ENCODE assay signal across 12 cellular contexts in genomic region chr7:45157653-45158401, GRCh38. TPM values are rescaled to one million over a fixed set of nuclear protein-coding genes. Genes with fewer than 3 reads are reported as not detected.
DNase-seq lines count a peak whose midpoint lies in the region; ATAC-seq, FAIRE-seq and TF ChIP-seq lines count a peak whose summit lies in the region.
"Had no signal": no experiment of that assay in that cellular context is flagged by ENCODE, and none has a peak within 500 bp of the region (broad histone marks: within the 10 kb centered on the region; RNA-seq: fewer than 3 reads in every experiment).

Gene RAMP3 (plus strand): TSS chr7:45157791. CDS start chr7:45157829, 38 bp downstream.

- no peak for DNase-seq in CD8-positive, alpha-beta T cell
- DNase-seq in adrenal gland (no peak), RWPE1 (ENCODE audit: low spot score) (no peak), RCC 7860 (ENCODE audit: low spot score) (no peak), NCI-H2171 treated with DMSO at 0.1 percent for 48 hours (lab: John Stamatoyannopoulos, UW) (no peak)
- DNase-seq: activated CD4-positive, alpha-beta T cell treated with anti-CD3 and anti-CD28 coated beads, Interleukin-2, amount 10 ng/mL, durations not matched to agents 7 days and 5 days; NCI-H1694 treated with DMSO at 0.1 percent for 48 hours had no signal

- H3K9ac ChIP-seq in iPS-15b (ENCODE audit: low read depth, low read length), result no peak within 1 kb of the TSS
- H3K9ac ChIP-seq in rectal smooth muscle tissue (ENCODE audit: low read length), result no peak within 1 kb of the TSS

- H3K27me3 Mint-ChIP-seq in CD8-positive, alpha-beta T cell (ENCODE audit: low read depth), result peaks cover 26% of the 10 kb centered on the region

- WGBS in adrenal gland, 4 donors, result 11 to 100% (median 25%) methylated on average over 1 to 56 of the region's 56 CpGs

- CTCF ChIA-PET in CD8-positive, alpha-beta T cell (lab: Charles Lee), result interaction anchor here (0.6 to 8.4 kb wide), 5 partner anchors 14 to 890 kb away, joined by 3 to 53 read pairs (median 3); no protein-coding TSS in a partner anchor
- CTCF ChIA-PET in RWPE1 (lab: Yijun Ruan, JAX), result interaction anchor here (4.0 kb wide), 1 partner anchor 103 kb away, joined by 24 read pairs; no protein-coding TSS in a partner anchor

- H3K36me3 Mint-ChIP-seq in CD8-positive, alpha-beta T cell, result no peaks in the 10 kb centered on the region

- H3K27ac Mint-ChIP-seq in CD8-positive, alpha-beta T cell, result no peak within 1 kb of the TSS
- H3K27ac Mint-ChIP-seq: activated CD4-positive, alpha-beta T cell treated with anti-CD3 and anti-CD28 coated beads, Interleukin-2, amount 10 ng/mL, durations not matched to agents 7 days and 5 days had no signal

- FAIRE-seq in RCC 7860 (lab: Jason Lieb, UNC), result no peak

- POLR2A ChIA-PET in CD8-positive, alpha-beta T cell (lab: Charles Lee), result no interaction called here
- POLR2A ChIA-PET in RWPE1 (lab: Yijun Ruan, JAX; ENCODE audit: low non-redundant PET), result no interaction called here

- no peaks in the 10 kb centered on the region for H3K4me1 ChIP-seq in CD8-positive, alpha-beta T cell (ENCODE audit: insufficient read depth, low read length)
- H3K4me1 ChIP-seq in adrenal gland (replicated peaks in 1 of 2) (no peaks in the 10 kb centered on the region), iPS-15b (ENCODE audit: control insufficient read depth, insufficient read depth, low read length) (no peaks in the 10 kb centered on the region), rectal smooth muscle tissue (ENCODE audit: control insufficient read depth, insufficient read depth, low read length) (no peaks in the 10 kb centered on the region)

- intact Hi-C loops in CD8-positive, alpha-beta T cell (cut with DNase I, micrococcal nuclease), result loop anchor here in 1 of 2 experiments (5.0 kb wide), 1 partner anchor 1929 kb away; no protein-coding TSS in a partner anchor
- intact Hi-C loops in adrenal gland (cut with DNase I), result loop anchor here (10.0 kb wide), 2 partner anchors 497 to 707 kb away; no protein-coding TSS in a partner anchor

- peaks cover 4% of the 10 kb centered on the region for H3K27me3 ChIP-seq in CD8-positive, alpha-beta T cell (ENCODE audit: insufficient read depth, low read length)
- H3K27me3 ChIP-seq in adrenal gland (peaks cover 5% of the 10 kb centered on the region), iPS-15b (ENCODE audit: control insufficient read depth, insufficient read depth, low read length) (peaks cover 28% of the 10 kb centered on the region), rectal smooth muscle tissue (ENCODE audit: control insufficient read depth, insufficient read depth, low read length) (no peaks in the 10 kb centered on the region)

- no peak within 1 kb of the TSS for H3K27ac ChIP-seq in CD8-positive, alpha-beta T cell (ENCODE audit: low read depth, low read length)
- H3K27ac ChIP-seq in adrenal gland, result peak within 1 kb of the TSS in 2 of 5 donors; percentile 21 to 71
- H3K27ac ChIP-seq in rectal smooth muscle tissue (ENCODE audit: low read depth, low read length), result no peak within 1 kb of the TSS
- no peak within 1 kb of the TSS for H3K27ac ChIP-seq in RWPE1

- peaks cover 8% of the 10 kb centered on the region for H3K4me1 Mint-ChIP-seq in CD8-positive, alpha-beta T cell (ENCODE audit: low read depth)

- peak within 1 kb of the TSS; percentile 15 for H3K4me3 Mint-ChIP-seq in CD8-positive, alpha-beta T cell
- H3K4me3 Mint-ChIP-seq: activated CD4-positive, alpha-beta T cell treated with anti-CD3 and anti-CD28 coated beads, Interleukin-2, amount 10 ng/mL, durations not matched to agents 7 days and 5 days had no signal

- ATAC-seq in CD8-positive, alpha-beta T cell, result no peak
- no peak for ATAC-seq in GM18520 (IDR thresholded peaks at IDR 0.05; ENCODE audit: unreplicated experiment)

- H3K36me3 ChIP-seq in CD8-positive, alpha-beta T cell (ENCODE audit: insufficient read depth, low read length), result no peaks in the 10 kb centered on the region
- no peaks in the 10 kb centered on the region for H3K36me3 ChIP-seq in adrenal gland (replicated peaks in 1 of 2)
- no peaks in the 10 kb centered on the region for H3K36me3 ChIP-seq in iPS-15b (ENCODE audit: control insufficient read depth, insufficient read depth, low read length)
- no peaks in the 10 kb centered on the region for H3K36me3 ChIP-seq in rectal smooth muscle tissue (ENCODE audit: control insufficient read depth, insufficient read depth, low read length)

- no peak within 1 kb of the TSS for H3K4me3 ChIP-seq in CD8-positive, alpha-beta T cell (ENCODE audit: low read depth, low read length)
- H3K4me3 ChIP-seq in adrenal gland (peak within 1 kb of the TSS in 1 of 4 donors; percentile 29), iPS-15b (ENCODE audit: low read depth, low read length) (peak within 1 kb of the TSS; percentile 55), rectal smooth muscle tissue (ENCODE audit: low read length) (peak within 1 kb of the TSS; percentile 24)

- no peak for TF ChIP-seq CTCF in CD8-positive, alpha-beta T cell (IDR thresholded peaks at IDR 0.05)
- TF ChIP-seq CTCF in adrenal gland (IDR thresholded peaks at IDR 0.05) (no peak), RWPE1 (conservative IDR thresholded peaks at IDR 0.05; ENCODE audit: low read depth) (no peak)

- no peak for TF ChIP-seq POLR2A in adrenal gland (IDR thresholded peaks at IDR 0.05)

- no peaks in the 10 kb centered on the region for H3K9me3 ChIP-seq in CD8-positive, alpha-beta T cell (ENCODE audit: low read length)
- H3K9me3 ChIP-seq in adrenal gland (replicated peaks in 1 of 3) (no peaks in the 10 kb centered on the region), iPS-15b (ENCODE audit: control insufficient read depth, insufficient read depth, low read length) (no peaks in the 10 kb centered on the region)

- H3K9me3 Mint-ChIP-seq in CD8-positive, alpha-beta T cell, result no peaks in the 10 kb centered on the region
- H3K9me3 Mint-ChIP-seq: activated CD4-positive, alpha-beta T cell treated with anti-CD3 and anti-CD28 coated beads, Interleukin-2, amount 10 ng/mL, durations not matched to agents 7 days and 5 days had no signal

RNA-seq across cellular contexts. Expression of gene RAMP3, which starts in this region (rescaled TPM):
- total RNA-seq in CD8-positive, alpha-beta T cell, result not detected
- total RNA-seq in adrenal gland, result 100 to 1,000 TPM in 1 of 8 donors, 10 to 100 TPM in 7; 39.6 to 134 (median 44.3) TPM
- 10 to 100 TPM; 13.1 to 57.7 (median 33.2) TPM for polyA plus RNA-seq in adrenal gland
- total RNA-seq: activated CD4-positive, alpha-beta T cell treated with anti-CD3 and anti-CD28 coated beads, Interleukin-2, amount 10 ng/mL, durations not matched to agents 7 days and 5 days; myocyte; SK-MEL-5 had no signal

Comparison
In these comparisons a context has a peak if more than half of its experiments do, and no peak if none do; other contexts are left out.
1. RNA of gene RAMP3 (total RNA-seq): 39.6 to 134 TPM in adrenal gland; not detected in CD8-positive, alpha-beta T cell; every median in the first group is over 10 times any median in the second.